ENCODE assay signal across 1 cellular context in the genomic region with DNA sequence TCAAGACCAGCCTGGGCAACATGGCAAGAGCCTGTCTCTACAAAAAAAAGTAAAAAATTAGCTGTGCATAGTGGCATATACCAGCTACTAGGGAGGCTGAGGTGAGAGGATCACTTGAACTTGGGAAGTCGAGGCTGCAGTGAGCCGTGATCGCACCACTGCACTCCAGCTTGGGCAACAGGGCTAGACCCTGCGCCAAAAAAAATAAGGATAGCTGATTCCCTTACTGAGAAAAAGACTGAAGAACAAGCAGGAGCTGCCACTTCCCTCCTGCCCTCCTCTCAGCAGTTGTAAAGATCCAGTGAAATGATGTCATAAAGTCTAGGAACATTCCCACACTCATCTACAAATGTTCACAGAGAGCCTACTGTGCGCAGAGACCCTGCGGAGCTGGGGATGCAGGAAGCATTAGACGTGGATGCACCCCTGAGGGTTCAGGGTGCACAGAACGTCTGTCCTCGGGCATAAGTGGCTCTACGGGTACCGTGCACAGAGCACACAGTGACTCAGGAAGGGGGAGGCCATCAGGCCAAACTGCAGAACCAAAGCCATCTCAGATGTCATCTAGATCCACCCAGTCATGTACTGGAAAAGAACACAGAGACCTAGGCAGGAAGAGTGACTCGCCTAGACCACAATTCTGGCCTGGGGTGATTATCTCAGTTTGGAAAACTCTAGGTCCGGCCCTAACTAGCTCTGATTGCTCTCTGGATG.
TF ChIP-seq lines count a peak whose summit lies in the region.

No MANE protein-coding gene starts in this region.

TF ChIP-seq in endothelial cell of umbilical vein, 7 proteins besides CTCF, POLR2A, EP300 and RAD21:
- peak; percentile 83 for TF ChIP-seq GATA2 (IDR thresholded peaks at IDR 0.05; ENCODE audit: insufficient read depth, insufficient read length, low read depth, low read length)
- TF ChIP-seq JUN (IDR thresholded peaks at IDR 0.05; ENCODE audit: borderline replicate concordance, insufficient read depth, insufficient read length, low read depth), result peak; percentile 24
- TF ChIP-seq EZH2 (IDR thresholded peaks at IDR 0.05; ENCODE audit: borderline replicate concordance, low read depth, low read length, severe bottlenecking), result no peak
- TF ChIP-seq, protein P1, sequence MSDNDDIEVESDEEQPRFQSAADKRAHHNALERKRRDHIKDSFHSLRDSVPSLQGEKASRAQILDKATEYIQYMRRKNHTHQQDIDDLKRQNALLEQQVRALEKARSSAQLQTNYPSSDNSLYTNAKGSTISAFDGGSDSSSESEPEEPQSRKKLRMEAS (IDR thresholded peaks at IDR 0.05; ENCODE audit: insufficient read depth, insufficient read length), result no peak
- no peak for TF ChIP-seq MYC (IDR thresholded peaks at IDR 0.05; ENCODE audit: low read depth, low read length)
- peak; percentile 72 for TF ChIP-seq POLR2AphosphoS5 (IDR thresholded peaks at IDR 0.05; ENCODE audit: insufficient read depth, low read depth, low read length)
- no peak for TF ChIP-seq FOS (IDR thresholded peaks at IDR 0.05; ENCODE audit: borderline replicate concordance, insufficient read depth, low read length)
